8 cellular contexts compared by ENCODE assay signal in genomic region chr9:129352157-129352870, GRCh38.
A peak's percentile ranks its signal among the peaks of the same experiment; 100 is the strongest.
DNase-seq lines count a peak whose midpoint lies in the region; ATAC-seq, FAIRE-seq and TF ChIP-seq lines count a peak whose summit lies in the region.

No MANE protein-coding gene starts in this region.

- H3K4me1 ChIP-seq in HUES6 (ENCODE audit: control insufficient read depth, insufficient read depth, low read length) = peaks cover 39% of the 10 kb centered on the region
- peaks cover 32% of the 10 kb centered on the region for H3K4me1 ChIP-seq in adipocyte (ENCODE audit: control insufficient read depth, insufficient read depth, low read length)
- peaks cover 5% of the 10 kb centered on the region for H3K4me1 ChIP-seq in iPS DF 6.9 (ENCODE audit: control insufficient read depth, insufficient read depth, low read length)
- peaks cover 0 to 43% (median 17%) of the 10 kb centered on the region in 6 donors for H3K4me1 ChIP-seq in spleen

- no CpG with 5 or more reads among the region's 46 CpGs for WGBS in iPS DF 6.9 (ENCODE audit: insufficient coverage, insufficient read length)
- WGBS in spleen, 5 donors = 15 to 37% (median 19%) methylated on average over 15 to 46 of the region's 46 CpGs

- FAIRE-seq in GM12892 (lab: Jason Lieb, UNC) = no peak

- H3K36me3 ChIP-seq in HUES6 (ENCODE audit: control insufficient read depth, insufficient read depth, low read length) (no peaks in the 10 kb centered on the region), adipocyte (ENCODE audit: control insufficient read depth, insufficient read depth, low read length, severe bottlenecking) (no peaks in the 10 kb centered on the region), iPS DF 6.9 (ENCODE audit: control insufficient read depth, insufficient read depth, low read length) (no peaks in the 10 kb centered on the region), spleen (no peaks in the 10 kb centered on the region)

- H3K9me3 ChIP-seq in HUES6 (ENCODE audit: control insufficient read depth, insufficient read depth, low read depth, low read length) (peaks cover 14% of the 10 kb centered on the region), adipocyte (ENCODE audit: control insufficient read depth, low read length) (peaks cover 15% of the 10 kb centered on the region), iPS DF 6.9 (ENCODE audit: control insufficient read depth, insufficient read depth, low read length) (no peaks in the 10 kb centered on the region), spleen (peaks cover 0 to 20% (median 15%) of the 10 kb centered on the region in 8 donors)

- no peak overlapping the region for H3K4me3 Mint-ChIP-seq in activated T-helper 2 cell treated with anti-CD3 and anti-CD28 coated beads, Interferon-gamma antibody, Interleukin-2, Interleukin-4, amounts not matched to agents 10 μg/mL and 5 μg/mL and 100 μg/mL, durations not matched to agents 14 hours and 24 hours and 36 hours (ENCODE audit: low read depth)

- ATAC-seq in left colon (no peak), HG03159 (IDR thresholded peaks at IDR 0.05; ENCODE audit: unreplicated experiment) (no peak)

- intact Hi-C loops in spleen (cut with DNase I; ENCODE audit: low total_unique reads) (no loop called here), left colon (cut with DNase I, micrococcal nuclease) (no loop called here)
- intact Hi-C loops in activated T-helper 2 cell treated with anti-CD3 and anti-CD28 coated beads, Interferon-gamma antibody, Interleukin-2, Interleukin-4, amounts not matched to agents 10 μg/mL and 5 μg/mL and 100 μg/mL, durations not matched to agents 14 hours and 24 hours and 36 hours (cut with micrococcal nuclease) = no loop called here

- H3K27me3 ChIP-seq in HUES6 (ENCODE audit: control insufficient read depth, insufficient read depth, low read length) = no peaks in the 10 kb centered on the region
- peaks cover 6% of the 10 kb centered on the region for H3K27me3 ChIP-seq in adipocyte (replicated peaks; ENCODE audit: control insufficient read depth, insufficient read depth, low read length)
- H3K27me3 ChIP-seq in iPS DF 6.9 (ENCODE audit: control insufficient read depth, insufficient read depth, low read length) = no peaks in the 10 kb centered on the region
- H3K27me3 ChIP-seq in spleen (replicated peaks in 1 of 7) = peaks cover 0 to 39% (median 16%) of the 10 kb centered on the region in 7 donors

- TF ChIP-seq POLR2A in spleen (IDR thresholded peaks at IDR 0.05) = no peak
- TF ChIP-seq POLR2A in GM12892 (IDR thresholded peaks at IDR 0.05; ENCODE audit: low read depth, low read length) = no peak

- TF ChIP-seq CTCF in spleen (IDR thresholded peaks at IDR 0.05 in 8 of 11, conservative IDR thresholded peaks at IDR 0.05 in 3 of 11) = no peak

- H3K27ac Mint-ChIP-seq in activated T-helper 2 cell treated with anti-CD3 and anti-CD28 coated beads, Interferon-gamma antibody, Interleukin-2, Interleukin-4, amounts not matched to agents 10 μg/mL and 5 μg/mL and 100 μg/mL, durations not matched to agents 14 hours and 24 hours and 36 hours = no peak overlapping the region

- peaks cover 2% of the 10 kb centered on the region for H3K4me1 Mint-ChIP-seq in activated T-helper 2 cell treated with anti-CD3 and anti-CD28 coated beads, Interferon-gamma antibody, Interleukin-2, Interleukin-4, amounts not matched to agents 10 μg/mL and 5 μg/mL and 100 μg/mL, durations not matched to agents 14 hours and 24 hours and 36 hours (ENCODE audit: low read depth)

- H3K27me3 Mint-ChIP-seq in activated T-helper 2 cell treated with anti-CD3 and anti-CD28 coated beads, Interferon-gamma antibody, Interleukin-2, Interleukin-4, amounts not matched to agents 10 μg/mL and 5 μg/mL and 100 μg/mL, durations not matched to agents 14 hours and 24 hours and 36 hours (ENCODE audit: low read depth) = peaks cover 10% of the 10 kb centered on the region

- H3K9ac ChIP-seq in HUES6 (ENCODE audit: low read length) (peak overlapping the region; percentile 74), adipocyte (ENCODE audit: low read length) (peak overlapping the region; percentile 74)

- no peak for DNase-seq in adipocyte (ENCODE audit: low read depth)
- DNase-seq in iPS DF 6.9 (ENCODE audit: low read depth, low spot score) = no peak
- DNase-seq in spleen = no peak
- DNase-seq in left colon = no peak
- no peak for DNase-seq in activated T-helper 2 cell treated with anti-CD3 and anti-CD28 coated beads, Interferon-gamma antibody, Interleukin-2, Interleukin-4, amounts not matched to agents 10 μg/mL and 5 μg/mL and 100 μg/mL, durations not matched to agents 14 hours and 24 hours and 36 hours (ENCODE audit: low spot score)
- no peak for DNase-seq in GM12892 (ENCODE audit: insufficient read length)

- H3K27ac ChIP-seq in HUES6 (ENCODE audit: low read depth, low read length) (peak overlapping the region; percentile 90; the same call in 1 of the 2 replicates), iPS DF 6.9 (ENCODE audit: low read length) (no peak overlapping the region), spleen (peak overlapping the region in 5 of 8 donors; percentile 44 to 78 (median 55))

- no peaks in the 10 kb centered on the region for H3K36me3 Mint-ChIP-seq in activated T-helper 2 cell treated with anti-CD3 and anti-CD28 coated beads, Interferon-gamma antibody, Interleukin-2, Interleukin-4, amounts not matched to agents 10 μg/mL and 5 μg/mL and 100 μg/mL, durations not matched to agents 14 hours and 24 hours and 36 hours (ENCODE audit: low read depth)

- H3K4me3 ChIP-seq in HUES6 (ENCODE audit: low read depth, low read length) (peak overlapping the region; percentile 68), adipocyte (ENCODE audit: low read length) (peak overlapping the region; percentile 66), iPS DF 6.9 (ENCODE audit: low read length) (peak overlapping the region; percentile 48; the same call in 1 of the 2 replicates), spleen (peak overlapping the region in 7 of 8 donors; percentile 7 to 60 (median 28))

- peaks cover 10% of the 10 kb centered on the region for H3K9me3 Mint-ChIP-seq in activated T-helper 2 cell treated with anti-CD3 and anti-CD28 coated beads, Interferon-gamma antibody, Interleukin-2, Interleukin-4, amounts not matched to agents 10 μg/mL and 5 μg/mL and 100 μg/mL, durations not matched to agents 14 hours and 24 hours and 36 hours
